ENCODE assay signal across 8 cellular contexts in genomic region chr10:48655426-48656240, GRCh38. TPM values are rescaled to one million over a fixed set of nuclear protein-coding genes. Genes with fewer than 3 reads are reported as not detected.
A peak's percentile ranks its signal among the peaks of the same experiment; 100 is the strongest.
DNase-seq lines count a peak whose midpoint lies in the region; ATAC-seq and TF ChIP-seq lines count a peak whose summit lies in the region.

No MANE protein-coding gene starts in this region.

- no peak for DNase-seq in activated CD4-positive, alpha-beta T cell treated with anti-CD3 and anti-CD28 coated beads, Interleukin-2, amount 10 ng/mL, durations not matched to agents 24 days and 14 days
- DNase-seq in activated CD4-positive, alpha-beta T cell treated with anti-CD3 and anti-CD28 coated beads, Interleukin-2, amount 50 U/mL, for 1 hour: no peak
- DNase-seq in T-cell (no peak), fibroblast of pulmonary artery (ENCODE audit: low read depth) (peak; percentile 59), natural killer cell (no peak), NCI-H187 treated with DMSO at 0.1 percent for 48 hours (lab: John Stamatoyannopoulos, UW) (no peak)

- H3K4me1 Mint-ChIP-seq in activated CD4-positive, alpha-beta T cell treated with anti-CD3 and anti-CD28 coated beads, Interleukin-2, amount 10 ng/mL, durations not matched to agents 24 days and 14 days: peaks cover 4% of the 10 kb centered on the region
- H3K4me1 Mint-ChIP-seq in T-cell (peaks cover 8 to 13% (median 8%) of the 10 kb centered on the region in 3 donors), natural killer cell (peaks cover 11% of the 10 kb centered on the region in 2 donors)

- CTCF ChIA-PET in T-cell (lab: Charles Lee): interaction anchor here (0.5 to 3.2 kb wide), 23 partner anchors 8 to 936 kb away, joined by 3 to 13 read pairs (median 4); no protein-coding TSS in a partner anchor

- no peak overlapping the region for H3K27ac Mint-ChIP-seq in activated CD4-positive, alpha-beta T cell treated with anti-CD3 and anti-CD28 coated beads, Interleukin-2, amount 10 ng/mL, durations not matched to agents 24 days and 14 days
- H3K27ac Mint-ChIP-seq in T-cell (no peak overlapping the region), natural killer cell (no peak overlapping the region)

- H3K9me3 Mint-ChIP-seq in activated CD4-positive, alpha-beta T cell treated with anti-CD3 and anti-CD28 coated beads, Interleukin-2, amount 10 ng/mL, durations not matched to agents 24 days and 14 days: no peaks in the 10 kb centered on the region
- H3K9me3 Mint-ChIP-seq in T-cell (no peaks in the 10 kb centered on the region), natural killer cell (no peaks in the 10 kb centered on the region)

- no peaks in the 10 kb centered on the region for H3K36me3 Mint-ChIP-seq in activated CD4-positive, alpha-beta T cell treated with anti-CD3 and anti-CD28 coated beads, Interleukin-2, amount 10 ng/mL, durations not matched to agents 24 days and 14 days (ENCODE audit: low read depth)
- H3K36me3 Mint-ChIP-seq in T-cell: no peaks in the 10 kb centered on the region
- H3K36me3 Mint-ChIP-seq in natural killer cell: no peaks in the 10 kb centered on the region

- ATAC-seq in HG02885 (IDR thresholded peaks at IDR 0.05; ENCODE audit: poor library complexity, unreplicated experiment) (peak; percentile 1), T-cell (replicated peaks in 1 of 4) (peak in 3 of 4 experiments; percentile 4 to 25 (median 14)), natural killer cell (no peak), HG02970 (IDR thresholded peaks at IDR 0.05; ENCODE audit: low FRiP score, unreplicated experiment) (no peak)

- intact Hi-C loops in activated CD4-positive, alpha-beta T cell treated with anti-CD3 and anti-CD28 coated beads, Interleukin-2, amount 10 ng/mL, durations not matched to agents 24 days and 14 days (cut with micrococcal nuclease): loop anchor here (1.0 to 5.0 kb wide), 5 partner anchors 48 to 507 kb away; partner anchors contain the start of genes ARHGAP22 and MAPK8
- intact Hi-C loops in natural killer cell (cut with micrococcal nuclease): loop anchor here (1.0 to 10.0 kb wide), 2 partner anchors 292 to 509 kb away; no protein-coding TSS in a partner anchor

- H3K4me3 Mint-ChIP-seq in activated CD4-positive, alpha-beta T cell treated with anti-CD3 and anti-CD28 coated beads, Interleukin-2, amount 10 ng/mL, durations not matched to agents 24 days and 14 days: peak overlapping the region; percentile 86
- H3K4me3 Mint-ChIP-seq in T-cell: peak overlapping the region in 2 of 3 donors; percentile 37 to 76
- peak overlapping the region; percentile 69 for H3K4me3 Mint-ChIP-seq in natural killer cell

- peaks cover 35% of the 10 kb centered on the region for H3K27me3 Mint-ChIP-seq in activated CD4-positive, alpha-beta T cell treated with anti-CD3 and anti-CD28 coated beads, Interleukin-2, amount 10 ng/mL, durations not matched to agents 24 days and 14 days
- H3K27me3 Mint-ChIP-seq in T-cell (peaks cover 23 to 32% of the 10 kb centered on the region in 2 donors), natural killer cell (ENCODE audit: low read depth in 2 of 2) (peaks cover 20 to 34% of the 10 kb centered on the region in 2 donors)

- POLR2A ChIA-PET in T-cell (lab: Charles Lee): interaction anchor here in 1 of 2 donors (0.6 to 0.7 kb wide), 2 partner anchors 273 to 345 kb away, joined by 3 to 7 read pairs; no protein-coding TSS in a partner anchor

- peak overlapping the region; percentile 58 for H3K4me3 ChIP-seq in fibroblast of pulmonary artery (replicated peaks; ENCODE audit: low read depth, low read length)

- no peak for TF ChIP-seq CTCF in fibroblast of pulmonary artery (IDR thresholded peaks at IDR 0.05; ENCODE audit: low read length, missing control alignments)
- TF ChIP-seq CTCF in natural killer cell (IDR thresholded peaks at IDR 0.05): no peak

RNA-seq across cellular contexts. Expression of gene WDFY4, which starts 29.0 kb away (rescaled TPM):
- total RNA-seq in activated CD4-positive, alpha-beta T cell treated with anti-CD3 and anti-CD28 coated beads, Interleukin-2, amount 10 ng/mL, durations not matched to agents 24 days and 14 days: 0.05 TPM in 1 of 2 replicates, not detected in the other
- total RNA-seq in T-cell (10 to 100 TPM in 1 of 5 donors, 1 to 10 TPM in 4; 2.6 to 15.5 (median 4.2) TPM), natural killer cell (1 to 10 TPM; 1.7 to 8.4 (median 3.5) TPM)

RNA-seq across cellular contexts. Expression of gene ARHGAP22, which starts 50.8 kb away (rescaled TPM):
- total RNA-seq in activated CD4-positive, alpha-beta T cell treated with anti-CD3 and anti-CD28 coated beads, Interleukin-2, amount 10 ng/mL, durations not matched to agents 24 days and 14 days: not detected in 2 replicates
- total RNA-seq in T-cell (1 to 10 TPM in 1 of 5 donors, under 1 TPM in 4; 0.33 to 2.2 (median 0.60) TPM), natural killer cell (under 1 TPM in 2 of 3 donors, not detected in 1; 0.21 to 0.40 TPM)

Comparison
In these comparisons a context has a peak if more than half of its experiments do, and no peak if none do; other contexts are left out.
1. ATAC-seq: peak in HG02885 (single experiment) and T-cell (3 of 4); none in natural killer cell (0 of 3) and HG02970 (single experiment).
2. Peak in every context shown above with its lines, with median percentiles within 50 percentile points of each other: H3K4me3 Mint-ChIP-seq.